Comparison of ENCODE assay signal across 2 cellular contexts in the genomic region with DNA sequence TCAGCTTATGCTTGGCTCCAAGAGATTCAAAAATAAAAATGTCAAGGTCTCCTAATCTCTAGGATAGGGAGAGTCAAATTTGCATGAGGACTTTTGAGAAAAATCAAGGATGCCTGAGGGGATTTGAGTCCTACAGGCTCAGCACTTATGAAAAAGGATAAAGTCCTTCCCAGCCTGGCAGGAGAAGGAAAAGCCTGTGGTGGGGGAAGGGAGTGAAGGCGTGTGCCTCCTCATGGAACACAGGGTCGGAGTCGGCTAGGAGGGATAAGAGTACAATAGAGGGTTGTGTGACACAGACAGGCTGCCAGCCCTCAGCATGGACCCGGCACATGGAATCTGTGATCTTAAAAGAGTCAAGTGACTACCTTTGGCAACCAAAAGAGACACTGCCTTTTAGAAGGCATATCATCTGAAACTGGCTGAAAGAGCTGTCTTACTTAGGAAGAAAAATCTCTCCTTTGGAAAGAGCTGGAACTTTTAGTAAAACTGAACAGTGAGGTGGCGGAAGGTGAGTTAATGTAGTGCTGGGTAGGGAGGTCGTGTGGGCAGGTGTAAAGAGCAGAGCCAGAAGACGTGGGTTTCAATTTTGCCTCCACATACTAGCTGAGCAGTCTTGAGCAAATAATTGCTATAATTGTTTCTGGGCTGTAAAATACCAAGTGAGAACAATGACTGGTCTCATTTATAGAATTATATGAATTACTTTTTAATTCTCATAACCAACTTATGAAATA.
TF ChIP-seq lines count a peak whose summit lies in the region.

No MANE protein-coding gene starts in this region.

TF ChIP-seq in GM23338, 12 proteins besides CTCF, POLR2A, EP300 and RAD21:
- TF ChIP-seq EZH2 (IDR thresholded peaks at IDR 0.05; ENCODE audit: low read depth, unreplicated experiment) (no peak), JUNB (IDR thresholded peaks at IDR 0.05; ENCODE audit: unreplicated experiment) (no peak), STAT1 (IDR thresholded peaks at IDR 0.05; ENCODE audit: unreplicated experiment) (no peak), ZNF114 (CRISPR knock-in tag; IDR thresholded peaks at IDR 0.05) (no peak), CREB1 (CRISPR knock-in tag; IDR thresholded peaks at IDR 0.05; ENCODE audit: low read depth) (no peak)
- TF ChIP-seq, protein P1, sequence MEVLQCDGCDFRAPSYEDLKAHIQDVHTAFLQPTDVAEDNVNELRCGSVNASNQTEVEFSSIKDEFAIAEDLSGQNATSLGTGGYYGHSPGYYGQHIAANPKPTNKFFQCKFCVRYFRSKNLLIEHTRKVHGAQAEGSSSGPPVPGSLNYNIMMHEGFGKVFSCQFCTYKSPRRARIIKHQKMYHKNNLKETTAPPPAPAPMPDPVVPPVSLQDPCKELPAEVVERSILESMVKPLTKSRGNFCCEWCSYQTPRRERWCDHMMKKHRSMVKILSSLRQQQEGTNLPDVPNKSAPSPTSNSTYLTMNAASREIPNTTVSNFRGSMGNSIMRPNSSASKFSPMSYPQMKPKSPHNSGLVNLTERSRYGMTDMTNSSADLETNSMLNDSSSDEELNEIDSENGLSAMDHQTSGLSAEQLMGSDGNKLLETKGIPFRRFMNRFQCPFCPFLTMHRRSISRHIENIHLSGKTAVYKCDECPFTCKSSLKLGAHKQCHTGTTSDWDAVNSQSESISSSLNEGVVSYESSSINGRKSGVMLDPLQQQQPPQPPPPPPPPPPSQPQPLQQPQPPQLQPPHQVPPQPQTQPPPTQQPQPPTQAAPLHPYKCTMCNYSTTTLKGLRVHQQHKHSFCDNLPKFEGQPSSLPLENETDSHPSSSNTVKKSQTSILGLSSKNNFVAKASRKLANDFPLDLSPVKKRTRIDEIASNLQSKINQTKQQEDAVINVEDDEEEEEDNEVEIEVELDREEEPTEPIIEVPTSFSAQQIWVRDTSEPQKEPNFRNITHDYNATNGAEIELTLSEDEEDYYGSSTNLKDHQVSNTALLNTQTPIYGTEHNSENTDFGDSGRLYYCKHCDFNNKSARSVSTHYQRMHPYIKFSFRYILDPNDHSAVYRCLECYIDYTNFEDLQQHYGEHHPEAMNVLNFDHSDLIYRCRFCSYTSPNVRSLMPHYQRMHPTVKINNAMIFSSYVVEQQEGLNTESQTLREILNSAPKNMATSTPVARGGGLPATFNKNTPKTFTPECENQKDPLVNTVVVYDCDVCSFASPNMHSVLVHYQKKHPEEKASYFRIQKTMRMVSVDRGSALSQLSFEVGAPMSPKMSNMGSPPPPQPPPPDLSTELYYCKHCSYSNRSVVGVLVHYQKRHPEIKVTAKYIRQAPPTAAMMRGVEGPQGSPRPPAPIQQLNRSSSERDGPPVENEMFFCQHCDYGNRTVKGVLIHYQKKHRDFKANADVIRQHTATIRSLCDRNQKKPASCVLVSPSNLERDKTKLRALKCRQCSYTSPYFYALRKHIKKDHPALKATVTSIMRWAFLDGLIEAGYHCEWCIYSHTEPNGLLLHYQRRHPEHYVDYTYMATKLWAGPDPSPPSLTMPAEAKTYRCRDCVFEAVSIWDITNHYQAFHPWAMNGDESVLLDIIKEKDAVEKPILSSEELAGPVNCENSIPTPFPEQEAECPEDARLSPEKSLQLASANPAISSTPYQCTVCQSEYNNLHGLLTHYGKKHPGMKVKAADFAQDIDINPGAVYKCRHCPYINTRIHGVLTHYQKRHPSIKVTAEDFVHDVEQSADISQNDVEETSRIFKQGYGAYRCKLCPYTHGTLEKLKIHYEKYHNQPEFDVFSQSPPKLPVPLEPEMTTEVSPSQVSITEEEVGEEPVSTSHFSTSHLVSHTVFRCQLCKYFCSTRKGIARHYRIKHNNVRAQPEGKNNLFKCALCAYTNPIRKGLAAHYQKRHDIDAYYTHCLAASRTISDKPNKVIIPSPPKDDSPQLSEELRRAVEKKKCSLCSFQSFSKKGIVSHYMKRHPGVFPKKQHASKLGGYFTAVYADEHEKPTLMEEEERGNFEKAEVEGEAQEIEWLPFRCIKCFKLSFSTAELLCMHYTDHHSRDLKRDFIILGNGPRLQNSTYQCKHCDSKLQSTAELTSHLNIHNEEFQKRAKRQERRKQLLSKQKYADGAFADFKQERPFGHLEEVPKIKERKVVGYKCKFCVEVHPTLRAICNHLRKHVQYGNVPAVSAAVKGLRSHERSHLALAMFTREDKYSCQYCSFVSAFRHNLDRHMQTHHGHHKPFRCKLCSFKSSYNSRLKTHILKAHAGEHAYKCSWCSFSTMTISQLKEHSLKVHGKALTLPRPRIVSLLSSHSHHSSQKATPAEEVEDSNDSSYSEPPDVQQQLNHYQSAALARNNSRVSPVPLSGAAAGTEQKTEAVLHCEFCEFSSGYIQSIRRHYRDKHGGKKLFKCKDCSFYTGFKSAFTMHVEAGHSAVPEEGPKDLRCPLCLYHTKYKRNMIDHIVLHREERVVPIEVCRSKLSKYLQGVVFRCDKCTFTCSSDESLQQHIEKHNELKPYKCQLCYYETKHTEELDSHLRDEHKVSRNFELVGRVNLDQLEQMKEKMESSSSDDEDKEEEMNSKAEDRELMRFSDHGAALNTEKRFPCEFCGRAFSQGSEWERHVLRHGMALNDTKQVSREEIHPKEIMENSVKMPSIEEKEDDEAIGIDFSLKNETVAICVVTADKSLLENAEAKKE (CRISPR knock-in tag; IDR thresholded peaks at IDR 0.05): no peak

TF ChIP-seq in endothelial cell of umbilical vein, 7 proteins besides CTCF, POLR2A, EP300 and RAD21:
- no peak for TF ChIP-seq FOS (IDR thresholded peaks at IDR 0.05; ENCODE audit: borderline replicate concordance, insufficient read depth, low read length)
- TF ChIP-seq GATA2 (IDR thresholded peaks at IDR 0.05; ENCODE audit: insufficient read depth, insufficient read length, low read depth, low read length): no peak
- TF ChIP-seq POLR2AphosphoS5 (IDR thresholded peaks at IDR 0.05; ENCODE audit: insufficient read depth, low read depth, low read length): no peak
- no peak for TF ChIP-seq JUN (IDR thresholded peaks at IDR 0.05; ENCODE audit: borderline replicate concordance, insufficient read depth, insufficient read length, low read depth)
- TF ChIP-seq, protein P2, sequence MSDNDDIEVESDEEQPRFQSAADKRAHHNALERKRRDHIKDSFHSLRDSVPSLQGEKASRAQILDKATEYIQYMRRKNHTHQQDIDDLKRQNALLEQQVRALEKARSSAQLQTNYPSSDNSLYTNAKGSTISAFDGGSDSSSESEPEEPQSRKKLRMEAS (IDR thresholded peaks at IDR 0.05; ENCODE audit: insufficient read depth, insufficient read length): no peak
- no peak for TF ChIP-seq EZH2 (IDR thresholded peaks at IDR 0.05; ENCODE audit: borderline replicate concordance, low read depth, low read length, severe bottlenecking)
- no peak for TF ChIP-seq MYC (IDR thresholded peaks at IDR 0.05; ENCODE audit: low read depth, low read length)
